Comparison of ENCODE assay signal across 28 cellular contexts in the genomic region with DNA sequence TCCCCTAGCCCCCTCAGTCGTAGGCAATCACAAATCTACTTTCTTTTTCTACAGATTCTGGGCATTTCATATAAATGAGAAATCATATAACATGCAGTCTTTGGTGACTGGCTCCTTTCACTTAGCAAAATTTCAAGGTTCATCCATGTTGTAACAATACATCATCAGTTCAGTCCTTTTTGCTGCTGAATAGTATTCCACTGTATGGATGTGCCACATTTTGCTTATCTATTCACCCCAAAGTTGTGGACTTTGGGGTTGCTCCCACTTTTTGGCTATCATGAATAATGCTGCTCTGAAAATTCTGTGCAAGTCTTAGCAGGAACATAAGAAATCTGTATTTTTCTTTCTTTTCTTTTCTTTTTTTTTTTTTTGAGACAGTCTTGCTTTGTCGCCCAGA.
"Had no signal": no experiment of that assay in that cellular context is flagged by ENCODE, and none has a peak within 500 bp of the region (broad histone marks: within the 10 kb centered on the region; RNA-seq: fewer than 3 reads in every experiment).

No MANE protein-coding gene starts in this region.

- H3K36me3 Mint-ChIP-seq: naive B cell; natural killer cell treated with Interleukin-12 subunit alpha and Interleukin-12 subunit beta and Interleukin-15 and Interleukin-18, amount 100 ng/mL, for 72 hours; stimulated activated effector memory CD8-positive, alpha-beta T cell treated with anti-CD3 and anti-CD28 coated beads, Interleukin-12 subunit alpha, Interleukin-12 subunit beta, amount 100 ng/mL, for 72 hours; stimulated activated naive B cell treated with anti-CD40 and anti-IgM and Interleukin-4, amounts not matched to agents 10 μg/mL and 1 μg/mL and 100 μg/mL, for 72 hours had no signal

- DNase-seq: naive B cell; naive thymus-derived CD8-positive, alpha-beta T cell; occipital lobe; ovary; posterior cingulate gyrus; psoas muscle; right cardiac atrium; right lobe of liver; sigmoid colon; small intestine; stimulated activated CD4-positive, alpha-beta T cell treated with anti-CD3 and anti-CD28 coated beads, Interleukin-15, amount 100 ng/mL, for 24 hours; stimulated activated CD4-positive, alpha-beta T cell treated with anti-CD3 and anti-CD28 coated beads, Interleukin-2, amount 100 ng/mL, for 24 hours; stimulated activated CD4-positive, alpha-beta T cell treated with anti-CD3 and anti-CD28 coated beads, Interleukin-2, amount 100 ng/mL, for 48 hours; stimulated activated CD4-positive, alpha-beta T cell treated with anti-CD3 and anti-CD28 coated beads, Interleukin-4, amount 100 ng/mL, for 24 hours; stimulated activated naive B cell treated with anti-CD40 and anti-IgM and Interleukin-4, amounts not matched to agents 10 μg/mL and 1 μg/mL and 100 μg/mL, for 72 hours; stimulated activated naive CD4-positive, alpha-beta T cell treated with Interleukin-2 at 50 U/mL for 16 hours; stomach; thyroid gland; trophoblast cell; upper lobe of right lung; uterus had no signal

- FAIRE-seq: small intestine had no signal

- H3K27ac Mint-ChIP-seq: naive B cell; naive thymus-derived CD8-positive, alpha-beta T cell; natural killer cell treated with Interleukin-12 subunit alpha and Interleukin-12 subunit beta and Interleukin-15 and Interleukin-18, amount 100 ng/mL, for 72 hours; progenitor cell of endocrine pancreas; stimulated activated effector memory CD8-positive, alpha-beta T cell treated with anti-CD3 and anti-CD28 coated beads, Interleukin-12 subunit alpha, Interleukin-12 subunit beta, amount 100 ng/mL, for 72 hours; stimulated activated naive B cell treated with anti-CD40 and anti-IgM and Interleukin-4, amounts not matched to agents 10 μg/mL and 1 μg/mL and 100 μg/mL, for 72 hours; stimulated activated naive CD8-positive, alpha-beta T cell treated with anti-CD3 and anti-CD28 coated beads, Interleukin-15, Interleukin-2, amounts not matched to agents 100 ng/mL and 50 ng/mL, for 24 hours had no signal

- H3K9me3 ChIP-seq: ovary, psoas muscle, right lobe of liver, sigmoid colon, stomach, thoracic aorta, thyroid gland, tibial nerve, upper lobe of right lung, uterus had no signal

- H3K4me3 Mint-ChIP-seq: natural killer cell treated with Interleukin-12 subunit alpha and Interleukin-12 subunit beta and Interleukin-15 and Interleukin-18, amount 100 ng/mL, for 72 hours; stimulated activated effector memory CD8-positive, alpha-beta T cell treated with anti-CD3 and anti-CD28 coated beads, Interleukin-12 subunit alpha, Interleukin-12 subunit beta, amount 100 ng/mL, for 72 hours; stimulated activated naive B cell treated with anti-CD40 and anti-IgM and Interleukin-4, amounts not matched to agents 10 μg/mL and 1 μg/mL and 100 μg/mL, for 72 hours; stimulated activated naive CD8-positive, alpha-beta T cell treated with anti-CD3 and anti-CD28 coated beads, Interleukin-15, Interleukin-2, amounts not matched to agents 100 ng/mL and 50 ng/mL, for 24 hours had no signal

- H2AFZ ChIP-seq: parathyroid adenoma had no signal

- H3K9me3 Mint-ChIP-seq: naive thymus-derived CD8-positive, alpha-beta T cell; natural killer cell treated with Interleukin-12 subunit alpha and Interleukin-12 subunit beta and Interleukin-15 and Interleukin-18, amount 100 ng/mL, for 72 hours; stimulated activated effector memory CD8-positive, alpha-beta T cell treated with anti-CD3 and anti-CD28 coated beads, Interleukin-12 subunit alpha, Interleukin-12 subunit beta, amount 100 ng/mL, for 72 hours; stimulated activated naive B cell treated with anti-CD40 and anti-IgM and Interleukin-4, amounts not matched to agents 10 μg/mL and 1 μg/mL and 100 μg/mL, for 72 hours; stimulated activated naive CD8-positive, alpha-beta T cell treated with anti-CD3 and anti-CD28 coated beads, Interleukin-15, Interleukin-2, amounts not matched to agents 100 ng/mL and 50 ng/mL, for 24 hours had no signal

- H3K27me3 ChIP-seq: ovary had no signal

- H3K36me3 ChIP-seq: ovary, right lobe of liver, sigmoid colon, stomach, thoracic aorta, thyroid gland, tibial nerve, upper lobe of right lung, uterus had no signal

- H3K27ac ChIP-seq: ovary, parathyroid adenoma, psoas muscle, right lobe of liver, sigmoid colon, stomach, thoracic aorta, thyroid gland, tibial nerve, upper lobe of right lung, uterus had no signal

- H3K9ac ChIP-seq: parathyroid adenoma had no signal

- ATAC-seq: naive thymus-derived CD8-positive, alpha-beta T cell; natural killer cell treated with Interleukin-12 subunit alpha and Interleukin-12 subunit beta and Interleukin-15 and Interleukin-18, amount 100 ng/mL, for 72 hours; psoas muscle; right cardiac atrium; stimulated activated effector memory CD8-positive, alpha-beta T cell treated with anti-CD3 and anti-CD28 coated beads, Interleukin-12 subunit alpha, Interleukin-12 subunit beta, amount 100 ng/mL, for 72 hours; stimulated activated naive B cell treated with anti-CD40 and anti-IgM and Interleukin-4, amounts not matched to agents 10 μg/mL and 1 μg/mL and 100 μg/mL, for 72 hours; upper lobe of right lung had no signal

- H3K4me3 ChIP-seq: ovary, psoas muscle, right lobe of liver, sigmoid colon, stomach, thoracic aorta, thyroid gland, tibial nerve, upper lobe of right lung, uterus had no signal

- H3K79me2 ChIP-seq: parathyroid adenoma had no signal
